ENCODE assay signal across 9 cellular contexts in the genomic region with DNA sequence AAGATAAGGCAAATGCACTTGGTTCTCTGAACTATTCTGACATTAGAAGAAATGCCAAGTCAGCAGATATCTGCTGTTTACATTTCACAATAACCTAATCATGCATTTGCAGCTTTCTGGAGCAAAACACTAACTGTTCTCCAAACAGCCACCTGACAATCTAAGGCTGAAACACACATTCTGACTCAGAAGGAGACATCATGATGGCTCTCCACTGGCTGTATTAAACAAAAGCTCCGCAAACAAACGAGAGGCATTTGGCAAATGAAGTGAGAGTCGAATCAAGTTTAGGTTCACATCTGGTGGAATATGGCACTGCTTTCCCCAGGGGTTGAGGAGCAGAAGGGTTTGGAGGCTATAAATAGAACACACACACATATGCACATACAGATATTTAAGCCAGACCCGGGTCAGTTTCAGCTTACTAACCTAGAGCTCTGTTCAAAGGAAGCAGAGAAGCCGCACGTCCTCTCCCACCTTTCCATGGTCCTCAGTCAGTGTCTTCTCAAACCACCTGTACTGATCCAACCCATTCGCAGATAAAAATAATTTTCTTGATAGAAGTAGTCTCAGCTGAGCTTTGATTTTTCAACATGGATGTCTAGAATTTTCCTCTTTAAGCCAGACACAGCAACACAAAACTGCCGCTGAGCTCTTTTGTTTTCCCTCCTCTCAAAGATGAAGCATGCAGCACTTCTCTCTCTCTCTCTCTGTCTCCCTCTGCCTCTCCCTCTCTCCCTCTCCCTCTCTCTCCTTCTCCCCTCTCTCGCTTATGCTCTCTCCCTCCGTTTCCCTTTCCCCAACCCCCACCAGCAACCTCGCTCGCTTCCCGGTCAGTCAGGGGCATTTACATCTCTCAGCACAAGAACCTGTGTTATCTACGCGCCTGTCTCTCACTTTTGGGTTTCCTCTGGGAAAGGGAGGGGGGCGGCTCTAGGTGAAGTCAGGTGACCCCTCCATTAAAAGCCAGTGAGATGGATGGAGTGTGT.
A peak's percentile ranks its signal among the peaks of the same experiment; 100 is the strongest.
DNase-seq lines count a peak whose midpoint lies in the region; ATAC-seq, FAIRE-seq and TF ChIP-seq lines count a peak whose summit lies in the region.
"Had no signal": no experiment of that assay in that cellular context is flagged by ENCODE, and none has a peak within 500 bp of the region (broad histone marks: within the 10 kb centered on the region; RNA-seq: fewer than 3 reads in every experiment).

No MANE protein-coding gene starts in this region.

- TF ChIP-seq CTCF in AG09309 (IDR thresholded peaks at IDR 0.05; ENCODE audit: control insufficient read depth, insufficient read depth, low read depth, low read length, missing control alignments), result no peak
- TF ChIP-seq CTCF in K562 (IDR thresholded peaks at IDR 0.05 in 2 of 3, conservative IDR thresholded peaks at IDR 0.05 in 1 of 3; ENCODE audit: insufficient read depth in 2 of 3, low read depth in 1 of 3, low read length in 3 of 3), result no peak
- TF ChIP-seq CTCF in PC-9 (conservative IDR thresholded peaks at IDR 0.05), result no peak
- no peak for TF ChIP-seq CTCF in transverse colon (IDR thresholded peaks at IDR 0.05)

- intact Hi-C loops in K562 (cut with micrococcal nuclease), result no loop called here
- intact Hi-C loops in PC-9 (cut with micrococcal nuclease; ENCODE audit: unreplicated experiment), result no loop called here
- intact Hi-C loops in transverse colon (cut with DNase I; ENCODE audit: low total_unique reads), result no loop called here

- ATAC-seq in HG03354 (IDR thresholded peaks at IDR 0.05; ENCODE audit: poor library complexity, severe bottlenecking, unreplicated experiment) (peak; percentile 46), K562 (no peak)

- H4K20me1 ChIP-seq in K562 (replicated peaks; ENCODE audit: control insufficient read depth, insufficient read depth, low read length) (no peaks in the 10 kb centered on the region), PC-9 (ENCODE audit: insufficient read depth) (no peaks in the 10 kb centered on the region)

- H3K27ac ChIP-seq in K562 (ENCODE audit: extremely low read depth, low read depth, low read length) (no peak overlapping the region), PC-9 (no peak overlapping the region), transverse colon (no peak overlapping the region)

- H3K9ac ChIP-seq in K562 (ENCODE audit: insufficient read depth in 1 of 2, low read depth in 2 of 2, low read length in 2 of 2), result no peak overlapping the region

- no peaks in the 10 kb centered on the region for H3K36me3 ChIP-seq in K562 (ENCODE audit: control insufficient read depth, insufficient read depth, low read length)
- no peaks in the 10 kb centered on the region for H3K36me3 ChIP-seq in PC-9 (ENCODE audit: low read depth)
- no peaks in the 10 kb centered on the region for H3K36me3 ChIP-seq in transverse colon

- H3K4me2 ChIP-seq in K562 (ENCODE audit: insufficient read depth, low read length) (no peak overlapping the region), PC-9 (no peak overlapping the region)

- H2AFZ ChIP-seq in K562 (ENCODE audit: low read depth, low read length), result no peak overlapping the region
- no peak overlapping the region for H2AFZ ChIP-seq in PC-9

- TF ChIP-seq EP300 in K562 (IDR thresholded peaks at IDR 0.05; ENCODE audit: low read length) (no peak), transverse colon (IDR thresholded peaks at IDR 0.05; ENCODE audit: low read depth) (no peak)

- H3K9me2 ChIP-seq in PC-9 (ENCODE audit: insufficient read depth), result no peaks in the 10 kb centered on the region

- DNase-seq in AG09309 (ENCODE audit: low read depth) (no peak), K562 (ENCODE audit: extremely low read depth in 1 of 4, low spot score in 3 of 4) (no peak), kidney tubule cell (ENCODE audit: low spot score) (peak; percentile 20), PC-9 (no peak), D341Med (ENCODE audit: low spot score) (no peak), RPMI8226 (no peak), transverse colon (no peak)

- H3K9me1 ChIP-seq in K562 (ENCODE audit: control insufficient read depth, insufficient read depth, low read length), result no peaks in the 10 kb centered on the region

- WGBS in K562 (ENCODE audit: insufficient coverage, low coverage, missing lambda C conversion rate), result under 1% methylated on average over 16 of the region's 16 CpGs
- 8 to 13% methylated on average over 13 to 16 of the region's 16 CpGs for WGBS in transverse colon (ENCODE audit: low coverage in 1 of 2), 2 donors

- BruUV-seq in K562 (replicated peaks; lab: Mats Ljungman, UMichigan) (no TSS peak), PC-9 (replicated peaks; lab: Mats Ljungman, UMichigan) (no TSS peak)

- H3K9me3 ChIP-seq in K562 (replicated peaks; ENCODE audit: control insufficient read depth, insufficient read depth, low read depth, low read length), result no peaks in the 10 kb centered on the region; the same call in 1 of the 2 replicates
- no peaks in the 10 kb centered on the region for H3K9me3 ChIP-seq in PC-9 (ENCODE audit: insufficient read depth, low read depth)
- H3K9me3 ChIP-seq in transverse colon, result no peaks in the 10 kb centered on the region

- no peak for FAIRE-seq in K562 (lab: Jason Lieb, UNC)
- FAIRE-seq: G401.6 had no signal

- TF ChIP-seq POLR2A in K562 (conservative IDR thresholded peaks at IDR 0.05) (no peak), transverse colon (IDR thresholded peaks at IDR 0.05) (no peak)

- H3K79me2 ChIP-seq in K562 (ENCODE audit: control insufficient read depth, insufficient read depth, low read length) (no peaks in the 10 kb centered on the region), PC-9 (ENCODE audit: low read depth) (no peaks in the 10 kb centered on the region)

- CTCF ChIA-PET in K562 (lab: Yijun Ruan, JAX; ENCODE audit: low intra/inter-chr PET ratio), result no interaction called here
- CTCF ChIA-PET in PC-9 (lab: Charles Lee), result no interaction called here

- in situ Hi-C loops in K562 (cut with MboI) (no loop called here), transverse colon (cut with MboI; ENCODE audit: low pct_ligation_motif_present in 1 of 4, low pct_unique_long_range_greater_than_20kb in 1 of 4, low sequenced_read_pairs in 3 of 4) (no loop called here)

- no peak for TF ChIP-seq RAD21 in K562 (CRISPR knock-in tag; conservative IDR thresholded peaks at IDR 0.05 in 1 of 2, IDR thresholded peaks at IDR 0.05 in 1 of 2)

- no peaks in the 10 kb centered on the region for H3K4me1 ChIP-seq in K562 (replicated peaks in 1 of 2; ENCODE audit: control insufficient read depth in 2 of 2, insufficient read depth in 2 of 2, low read length in 2 of 2)
- no peaks in the 10 kb centered on the region for H3K4me1 ChIP-seq in PC-9 (replicated peaks; ENCODE audit: insufficient read depth)
- H3K4me1 ChIP-seq in transverse colon, result peaks cover 0 to 9% (median 0%) of the 10 kb centered on the region in 4 donors

- POLR2A ChIA-PET in K562 (lab: Yijun Ruan, JAX), result interaction anchor here (0.6 kb wide), 1 partner anchor 30 kb away, joined by 3 read pairs; no protein-coding TSS in a partner anchor
- POLR2A ChIA-PET in PC-9 (lab: Charles Lee; ENCODE audit: unreplicated experiment), result interaction anchor here (0.6 kb wide), 1 partner anchor 39 kb away, joined by 3 read pairs; no protein-coding TSS in a partner anchor

- H3K27me3 ChIP-seq in K562 (ENCODE audit: control insufficient read depth in 2 of 2, insufficient read depth in 2 of 2, low read length in 2 of 2), result no peaks in the 10 kb centered on the region
- H3K27me3 ChIP-seq in PC-9 (ENCODE audit: insufficient read depth, low read depth), result no peaks in the 10 kb centered on the region
- H3K27me3 ChIP-seq in transverse colon, result no peaks in the 10 kb centered on the region

- no peaks in the 10 kb centered on the region for H3F3A ChIP-seq in PC-9 (ENCODE audit: insufficient read depth, low read depth)

- H3K4me3 ChIP-seq in AG09309 (ENCODE audit: control insufficient read depth, low read depth, low read length) (peak overlapping the region; percentile 22), K562 (no peak overlapping the region), PC-9 (no peak overlapping the region), transverse colon (peak overlapping the region in 1 of 4 donors; percentile 20)

TF ChIP-seq in K562, 482 proteins besides CTCF, POLR2A, EP300 and RAD21:
- no peak for TF ChIP-seq MTF1 (CRISPR knock-in tag; IDR thresholded peaks at IDR 0.05; ENCODE audit: borderline replicate concordance)
- TF ChIP-seq MAFK (IDR thresholded peaks at IDR 0.05; ENCODE audit: low read length), result peak; percentile 98
- peak; percentile 96 for TF ChIP-seq MAFF (IDR thresholded peaks at IDR 0.05; ENCODE audit: low read length)
- no peak for TF ChIP-seq MEF2D (tag; conservative IDR thresholded peaks at IDR 0.05; ENCODE audit: low read depth)
- no peak for TF ChIP-seq POLR2H (tag; IDR thresholded peaks at IDR 0.05; ENCODE audit: low read depth)
- peak; percentile 87 for TF ChIP-seq ZNF316 (IDR thresholded peaks at IDR 0.05)
- TF ChIP-seq, protein P1, sequence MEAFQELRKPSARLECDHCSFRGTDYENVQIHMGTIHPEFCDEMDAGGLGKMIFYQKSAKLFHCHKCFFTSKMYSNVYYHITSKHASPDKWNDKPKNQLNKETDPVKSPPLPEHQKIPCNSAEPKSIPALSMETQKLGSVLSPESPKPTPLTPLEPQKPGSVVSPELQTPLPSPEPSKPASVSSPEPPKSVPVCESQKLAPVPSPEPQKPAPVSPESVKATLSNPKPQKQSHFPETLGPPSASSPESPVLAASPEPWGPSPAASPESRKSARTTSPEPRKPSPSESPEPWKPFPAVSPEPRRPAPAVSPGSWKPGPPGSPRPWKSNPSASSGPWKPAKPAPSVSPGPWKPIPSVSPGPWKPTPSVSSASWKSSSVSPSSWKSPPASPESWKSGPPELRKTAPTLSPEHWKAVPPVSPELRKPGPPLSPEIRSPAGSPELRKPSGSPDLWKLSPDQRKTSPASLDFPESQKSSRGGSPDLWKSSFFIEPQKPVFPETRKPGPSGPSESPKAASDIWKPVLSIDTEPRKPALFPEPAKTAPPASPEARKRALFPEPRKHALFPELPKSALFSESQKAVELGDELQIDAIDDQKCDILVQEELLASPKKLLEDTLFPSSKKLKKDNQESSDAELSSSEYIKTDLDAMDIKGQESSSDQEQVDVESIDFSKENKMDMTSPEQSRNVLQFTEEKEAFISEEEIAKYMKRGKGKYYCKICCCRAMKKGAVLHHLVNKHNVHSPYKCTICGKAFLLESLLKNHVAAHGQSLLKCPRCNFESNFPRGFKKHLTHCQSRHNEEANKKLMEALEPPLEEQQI (IDR thresholded peaks at IDR 0.05), result no peak
- peak; percentile 74 for TF ChIP-seq C11orf30 (IDR thresholded peaks at IDR 0.05; ENCODE audit: low read depth)
- peak; percentile 84 for TF ChIP-seq MAFG (tag; conservative IDR thresholded peaks at IDR 0.05)
- no peak for TF ChIP-seq FOXJ2 (tag; IDR thresholded peaks at IDR 0.05)
- no peak for TF ChIP-seq RBM34 (IDR thresholded peaks at IDR 0.05; ENCODE audit: borderline replicate concordance, insufficient read depth, low read length)
- no peak for TF ChIP-seq NFATC3 (IDR thresholded peaks at IDR 0.05)
